Comparison of ENCODE assay signal across 8 cellular contexts in the genomic region with DNA sequence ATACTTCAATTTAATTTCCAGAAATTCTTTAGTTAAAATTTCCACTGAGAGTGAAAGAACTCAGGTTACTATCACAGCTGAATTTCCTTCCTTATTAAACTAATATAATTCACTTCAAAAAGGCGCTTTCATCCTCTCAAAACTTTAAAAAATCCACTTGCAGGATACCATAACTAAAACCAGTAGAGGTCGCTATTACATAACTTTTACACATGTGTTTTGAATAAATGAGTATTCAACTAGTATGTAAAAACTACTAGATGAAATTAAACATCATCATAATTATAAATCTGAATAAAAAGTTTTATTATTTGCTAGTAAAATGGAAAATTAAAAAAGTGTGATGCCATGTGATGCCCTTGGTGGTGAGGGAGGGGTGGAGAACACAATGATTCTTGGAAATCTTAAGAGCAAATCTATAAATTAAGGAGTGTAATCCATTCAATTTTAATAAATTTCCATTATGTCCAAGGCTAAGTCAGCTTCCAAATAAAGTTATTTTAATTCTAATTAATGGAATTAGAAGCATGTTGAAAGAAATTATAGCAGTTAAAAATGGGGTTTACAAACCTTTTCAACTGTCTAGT.
A peak's percentile ranks its signal among the peaks of the same experiment; 100 is the strongest.
DNase-seq lines count a peak whose midpoint lies in the region; ATAC-seq and TF ChIP-seq lines count a peak whose summit lies in the region.

No MANE protein-coding gene starts in this region.

- no peak for TF ChIP-seq POLR2A in breast epithelium (IDR thresholded peaks at IDR 0.05)

- 0 out of 2 replicates have a peak, but pooled peaks have one; percentile 36 for TF ChIP-seq CTCF in HEK293 (tag by site-specific recombination; IDR thresholded peaks at IDR 0.05)
- peak; percentile 8 to 80 (median 68) for TF ChIP-seq CTCF in breast epithelium (IDR thresholded peaks at IDR 0.05)
- peak; percentile 75 for TF ChIP-seq CTCF in lower lobe of right lung (IDR thresholded peaks at IDR 0.05)

- CTCF ChIA-PET in CD4-positive, alpha-beta memory T cell (lab: Charles Lee; ENCODE audit: partially characterized antibody): interaction anchor here (0.6 to 15.1 kb wide), 22 partner anchors 9 to 240 kb away, joined by 3 to 371 read pairs (median 4); partner anchors contain the start of genes CDKL4 and SOS1
- CTCF ChIA-PET in HEK293 (lab: Yijun Ruan, JAX): interaction anchor here (0.6 to 12.2 kb wide), 20 partner anchors 12 to 1534 kb away, joined by 3 to 221 read pairs (median 5); partner anchors contain the start of genes DHX57, MORN2 and SOS1

- H3K4me1 ChIP-seq in CD4-positive, alpha-beta memory T cell (ENCODE audit: insufficient read depth, low read length): no peaks in the 10 kb centered on the region
- H3K4me1 ChIP-seq in HEK293 (ENCODE audit: control insufficient read depth, insufficient read depth, low read length): peaks cover 2% of the 10 kb centered on the region
- H3K4me1 ChIP-seq in breast epithelium: no peaks in the 10 kb centered on the region
- H3K4me1 ChIP-seq in lower lobe of right lung: no peaks in the 10 kb centered on the region

- H3K4me3 Mint-ChIP-seq in CD4-positive, alpha-beta memory T cell: no peak overlapping the region

- H3K27ac ChIP-seq in CD4-positive, alpha-beta memory T cell (ENCODE audit: low read depth, low read length): no peak overlapping the region
- H3K27ac ChIP-seq in HEK293 (ENCODE audit: extremely low read depth, low read depth, low read length) (no peak overlapping the region), breast epithelium (no peak overlapping the region), lower lobe of right lung (no peak overlapping the region)

- H3K36me3 Mint-ChIP-seq in CD4-positive, alpha-beta memory T cell: peaks cover 10 to 19% of the 10 kb centered on the region in 2 donors

- H3K9me3 ChIP-seq in CD4-positive, alpha-beta memory T cell (ENCODE audit: control insufficient read depth in 1 of 2, low read length in 2 of 2): no peaks in the 10 kb centered on the region
- H3K9me3 ChIP-seq in HEK293 (ENCODE audit: control insufficient read depth, insufficient read depth, low read depth, low read length) (no peaks in the 10 kb centered on the region), breast epithelium (no peaks in the 10 kb centered on the region), lower lobe of right lung (no peaks in the 10 kb centered on the region)

- H3K4me3 ChIP-seq in CD4-positive, alpha-beta memory T cell (ENCODE audit: low read length in 2 of 2): no peak overlapping the region
- H3K4me3 ChIP-seq in HEK293 (ENCODE audit: low read depth, low read length): no peak overlapping the region
- H3K4me3 ChIP-seq in breast epithelium: no peak overlapping the region
- H3K4me3 ChIP-seq in lower lobe of right lung: no peak overlapping the region

- no peaks in the 10 kb centered on the region for H3K9me3 Mint-ChIP-seq in CD4-positive, alpha-beta memory T cell

- H3K27ac Mint-ChIP-seq in CD4-positive, alpha-beta memory T cell: peak overlapping the region in 3 of 7 donors; percentile 0 to 68 (median 35)

- peaks cover 1 to 11% (median 4%) of the 10 kb centered on the region in 4 donors for H3K4me1 Mint-ChIP-seq in CD4-positive, alpha-beta memory T cell

- POLR2A ChIA-PET in CD4-positive, alpha-beta memory T cell (lab: Charles Lee; ENCODE audit: partially characterized antibody): interaction anchor here (1.1 to 4.1 kb wide), 3 partner anchors 61 to 169 kb away, joined by 3 to 31 read pairs (median 14); partner anchors contain the start of gene SOS1
- POLR2A ChIA-PET in HEK293 (lab: Yijun Ruan, JAX): no interaction called here

- peak in 4 of 5 donors; percentile 61 to 65 (median 62) for DNase-seq in CD4-positive, alpha-beta memory T cell
- peak; percentile 30 to 65 for DNase-seq in NCI-H526 (lab: John Stamatoyannopoulos, UW)
- DNase-seq in breast epithelium (ENCODE audit: low spot score in 2 of 2): no peak
- no peak for DNase-seq in lower lobe of right lung
- no peak for DNase-seq in activated CD4-positive, alpha-beta T cell treated with anti-CD3 and anti-CD28 coated beads for 48 hours

- no peaks in the 10 kb centered on the region for H3K27me3 Mint-ChIP-seq in CD4-positive, alpha-beta memory T cell

- ATAC-seq in lower lobe of right lung (no peak), GM21390 (IDR thresholded peaks at IDR 0.05; ENCODE audit: unreplicated experiment) (no peak), GM18517 (IDR thresholded peaks at IDR 0.05; ENCODE audit: unreplicated experiment) (no peak)

- intact Hi-C loops in CD4-positive, alpha-beta memory T cell (cut with micrococcal nuclease): loop anchor here (1.0 to 2.0 kb wide), 3 partner anchors 61 to 171 kb away; no protein-coding TSS in a partner anchor
- intact Hi-C loops in breast epithelium (cut with DNase I; ENCODE audit: low total_unique reads) (no loop called here), lower lobe of right lung (cut with DNase I) (no loop called here)

- H3K27me3 ChIP-seq in CD4-positive, alpha-beta memory T cell (ENCODE audit: insufficient read depth, low read length): no peaks in the 10 kb centered on the region
- H3K27me3 ChIP-seq in breast epithelium: no peaks in the 10 kb centered on the region
- no peaks in the 10 kb centered on the region for H3K27me3 ChIP-seq in lower lobe of right lung (ENCODE audit: low read depth)

- peaks cover 8% of the 10 kb centered on the region for H3K36me3 ChIP-seq in CD4-positive, alpha-beta memory T cell (ENCODE audit: insufficient read depth, low read length)
- peaks cover 0 to 8% of the 10 kb centered on the region in 2 experiments; a peak in 2 of 3 replicates for H3K36me3 ChIP-seq in HEK293 (ENCODE audit: control insufficient read depth in 2 of 2, insufficient read depth in 1 of 2, low read length in 2 of 2)
- H3K36me3 ChIP-seq in breast epithelium: no peaks in the 10 kb centered on the region
- H3K36me3 ChIP-seq in lower lobe of right lung: peaks cover 20% of the 10 kb centered on the region

TF ChIP-seq in HEK293, 187 proteins besides CTCF, POLR2A, EP300 and RAD21:
- no peak for TF ChIP-seq ZNF138 (tag by site-specific recombination; IDR thresholded peaks at IDR 0.05; ENCODE audit: borderline replicate concordance)
- peak; percentile 89 for TF ChIP-seq SCRT2 (tag by site-specific recombination; IDR thresholded peaks at IDR 0.05)
- TF ChIP-seq ZNF571 (tag by site-specific recombination; IDR thresholded peaks at IDR 0.05): no peak
- no peak for TF ChIP-seq ZNF132 (tag by site-specific recombination; IDR thresholded peaks at IDR 0.05; ENCODE audit: borderline replicate concordance)
- TF ChIP-seq ZNF654 (tag by site-specific recombination; IDR thresholded peaks at IDR 0.05; ENCODE audit: low read depth): peak; percentile 80
- TF ChIP-seq ZNF670 (tag by site-specific recombination; IDR thresholded peaks at IDR 0.05; ENCODE audit: low read depth): no peak
- no peak for TF ChIP-seq ZNF561 (tag by site-specific recombination; IDR thresholded peaks at IDR 0.05; ENCODE audit: borderline replicate concordance)
- 0 out of 2 replicates have a peak, but pooled peaks have one; percentile 5 for TF ChIP-seq ZNF660 (tag by site-specific recombination; IDR thresholded peaks at IDR 0.05)
- no peak for TF ChIP-seq KLF9 (tag by site-specific recombination; IDR thresholded peaks at IDR 0.05; ENCODE audit: low read depth)

Comparison
In these comparisons a context has a peak if more than half of its experiments do, and no peak if none do; other contexts are left out.
1. DNase-seq: peak in CD4-positive, alpha-beta memory T cell (4 of 5) and NCI-H526 (2 of 2); none in breast epithelium (0 of 2), lower lobe of right lung (single experiment) and activated CD4-positive, alpha-beta T cell treated with anti-CD3 and anti-CD28 coated beads for 48 hours (single experiment).
2. Peak in every context shown above with its lines, with median percentiles within 50 percentile points of each other: CTCF ChIP-seq.